Comparison of ENCODE assay signal across 8 cellular contexts in genomic region chr7:127647636-127648035, GRCh38. TPM values are rescaled to one million over a fixed set of nuclear protein-coding genes. Genes with fewer than 3 reads are reported as not detected.
"Had no signal": no experiment of that assay in that cellular context is flagged by ENCODE, and none has a peak within 500 bp of the region (broad histone marks: within the 10 kb centered on the region; RNA-seq: fewer than 3 reads in every experiment).

No MANE protein-coding gene starts in this region.

- ATAC-seq: HepG2, K562 had no signal

- H3K4me2 ChIP-seq: KMS-11 had no signal

- H3K4me3 ChIP-seq: K562 had no signal

- DNase-seq: IMR-90, KBM-7, KG1 had no signal

- H3K27ac ChIP-seq: HL-60, KMS-11 had no signal

- H3K9ac ChIP-seq: KMS-11 had no signal

RNA-seq across cellular contexts. Expression of gene PAX4, which starts 29.7 kb away (rescaled TPM):
- polyA plus RNA-seq: HepG2, IgD-negative memory B cell, IMR-90, K562 had no signal
